14 cellular contexts compared by ENCODE assay signal in genomic region chr3:115660646-115661442, GRCh38. TPM values are rescaled to one million over a fixed set of nuclear protein-coding genes. Genes with fewer than 3 reads are reported as not detected.
DNase-seq lines count a peak whose midpoint lies in the region; ATAC-seq and TF ChIP-seq lines count a peak whose summit lies in the region.
"Had no signal": no experiment of that assay in that cellular context is flagged by ENCODE, and none has a peak within 500 bp of the region (broad histone marks: within the 10 kb centered on the region; RNA-seq: fewer than 3 reads in every experiment).

No MANE protein-coding gene starts in this region.

- no peak overlapping the region for H3K4me3 Mint-ChIP-seq in GM23338
- H3K4me3 Mint-ChIP-seq in T-helper 17 cell: no peak overlapping the region

- H4K20me1 ChIP-seq in GM23338 (replicated peaks; ENCODE audit: insufficient read depth): no peaks in the 10 kb centered on the region

- H3K36me3 Mint-ChIP-seq in GM23338 (ENCODE audit: low read depth): no peaks in the 10 kb centered on the region
- H3K36me3 Mint-ChIP-seq in T-helper 17 cell (ENCODE audit: low read depth): no peaks in the 10 kb centered on the region

- H3K9ac ChIP-seq in iPS-20b (ENCODE audit: low read depth, low read length): 0 out of 2 replicates have a peak overlapping the region, but pooled peaks have one; percentile 79
- H3K9ac ChIP-seq in subcutaneous abdominal adipose tissue (ENCODE audit: low read length in 5 of 5): no peak overlapping the region

- no peaks in the 10 kb centered on the region for H3K27me3 ChIP-seq in GM23338 (ENCODE audit: insufficient read depth)
- no peaks in the 10 kb centered on the region for H3K27me3 ChIP-seq in iPS-20b (ENCODE audit: insufficient read depth, low read length)
- no peaks in the 10 kb centered on the region for H3K27me3 ChIP-seq in subcutaneous abdominal adipose tissue (ENCODE audit: control insufficient read depth in 5 of 5, insufficient read depth in 4 of 5, low read length in 5 of 5)
- H3K27me3 ChIP-seq: suprapubic skin had no signal

- peaks cover 7% of the 10 kb centered on the region; the same call in 1 of the 2 replicates for H3F3A ChIP-seq in GM23338 (replicated peaks; ENCODE audit: low read depth)

- H3K79me2 ChIP-seq in GM23338 (replicated peaks; ENCODE audit: insufficient read depth): peaks cover 6% of the 10 kb centered on the region

- H3K4me2 ChIP-seq in GM23338: 0 out of 2 replicates have a peak overlapping the region, but pooled peaks have one; percentile 89

- H3K4me1 Mint-ChIP-seq in GM23338: peaks cover 36% of the 10 kb centered on the region
- peaks cover 28% of the 10 kb centered on the region for H3K4me1 Mint-ChIP-seq in T-helper 17 cell

- no peaks in the 10 kb centered on the region; the same call in 2 of the 3 replicates for H3K9me3 Mint-ChIP-seq in GM23338

- H3K36me3 ChIP-seq in GM23338 (ENCODE audit: insufficient read depth) (no peaks in the 10 kb centered on the region), iPS-20b (ENCODE audit: insufficient read depth, low read depth, low read length) (no peaks in the 10 kb centered on the region), subcutaneous abdominal adipose tissue (ENCODE audit: control insufficient read depth in 5 of 5, insufficient read depth in 5 of 5, low read length in 5 of 5) (no peaks in the 10 kb centered on the region)
- H3K36me3 ChIP-seq: suprapubic skin had no signal

- H3K4me1 ChIP-seq in GM23338 (ENCODE audit: insufficient read depth) (peaks cover 27% of the 10 kb centered on the region), iPS-20b (ENCODE audit: insufficient read depth, low read length) (peaks cover 16% of the 10 kb centered on the region), subcutaneous abdominal adipose tissue (ENCODE audit: control insufficient read depth in 5 of 5, insufficient read depth in 5 of 5, low read length in 5 of 5) (peaks cover 7 to 33% (median 25%) of the 10 kb centered on the region in 5 donors)
- H3K4me1 ChIP-seq: Caco-2 had no signal

- H2AFZ ChIP-seq in GM23338: no peak overlapping the region

- H3K27me3 Mint-ChIP-seq in GM23338 (ENCODE audit: insufficient read depth, low read depth, poor library complexity): peaks cover 8% of the 10 kb centered on the region
- no peaks in the 10 kb centered on the region for H3K27me3 Mint-ChIP-seq in T-helper 17 cell

- H3K27ac Mint-ChIP-seq in GM23338 (no peak overlapping the region), T-helper 17 cell (peak overlapping the region; percentile 19)

- H3K9me2 ChIP-seq in GM23338 (ENCODE audit: insufficient read depth): no peaks in the 10 kb centered on the region

- no peak for TF ChIP-seq CTCF in GM23338 (conservative IDR thresholded peaks at IDR 0.05; ENCODE audit: low read depth in 2 of 2)

- no peaks in the 10 kb centered on the region for H3K9me3 ChIP-seq in T-helper 17 cell (ENCODE audit: control insufficient read depth, low read length, poor library complexity, severe bottlenecking)
- H3K9me3 ChIP-seq in iPS-20b (ENCODE audit: insufficient read depth, low read depth, low read length): no peaks in the 10 kb centered on the region
- H3K9me3 ChIP-seq in subcutaneous abdominal adipose tissue (ENCODE audit: control insufficient read depth in 5 of 5, low read length in 5 of 5): no peaks in the 10 kb centered on the region
- H3K9me3 ChIP-seq: Caco-2, suprapubic skin had no signal

- H3K4me3 ChIP-seq in GM23338 (no peak overlapping the region), iPS-20b (ENCODE audit: low read length) (no peak overlapping the region), subcutaneous abdominal adipose tissue (ENCODE audit: low read depth in 1 of 5, low read length in 5 of 5) (no peak overlapping the region)
- H3K4me3 ChIP-seq: skin epidermis, suprapubic skin had no signal

- ATAC-seq in GM23338 (no peak), T-helper 17 cell (no peak), GM21367 (IDR thresholded peaks at IDR 0.05; ENCODE audit: unreplicated experiment) (no peak)

- DNase-seq in GM23338 (ENCODE audit: low spot score): no peak
- no peak for DNase-seq in T-helper 17 cell
- DNase-seq in germinal center (ENCODE audit: low spot score): no peak
- DNase-seq in GOT3 (lab: John Stamatoyannopoulos, UW): no peak
- DNase-seq: activated CD8-positive, alpha-beta memory T cell treated with anti-CD3 and anti-CD28 coated beads for 24 hours; Caco-2; MM.1S; NCI-H510A treated with DMSO at 0.1 percent for 48 hours had no signal

- H3K27ac ChIP-seq in GM23338 (ENCODE audit: low read depth): no peak overlapping the region
- no peak overlapping the region for H3K27ac ChIP-seq in iPS-20b (ENCODE audit: low read length)
- H3K27ac ChIP-seq in subcutaneous abdominal adipose tissue (ENCODE audit: low read depth, low read length): peak overlapping the region; percentile 55

TF ChIP-seq in GM23338, 12 proteins besides CTCF, POLR2A, EP300 and RAD21 (continues in another document):
- TF ChIP-seq REST (IDR thresholded peaks at IDR 0.05; ENCODE audit: unreplicated experiment) (no peak), NANOG (IDR thresholded peaks at IDR 0.05; ENCODE audit: borderline replicate concordance) (no peak), STAT1 (IDR thresholded peaks at IDR 0.05; ENCODE audit: unreplicated experiment) (no peak), JUNB (IDR thresholded peaks at IDR 0.05; ENCODE audit: unreplicated experiment) (no peak), POLR2AphosphoS5 (IDR thresholded peaks at IDR 0.05; ENCODE audit: low read depth) (no peak)

RNA-seq across cellular contexts. Expression of gene GAP43, which starts 37.5 kb away (rescaled TPM):
- total RNA-seq in GM23338 (2014; rRNA removed; shearing (Covaris generic)): 16.1 and 22.7 TPM in 2 replicates
- polyA plus RNA-seq in GM23338 (2016; fragmentation: Nextera tagmentation; extraction: Ambion mirVana): 46.9 and 48.1 TPM in 2 replicates
- not detected for total RNA-seq in T-helper 17 cell
- total RNA-seq: Caco-2, mononuclear cell, suprapubic skin had no signal

Comparison
In these comparisons a context has a peak if more than half of its experiments do, and no peak if none do; other contexts are left out.
1. RNA of gene GAP43, which starts 37.5 kb away (total RNA-seq): 16.1 to 22.7 TPM in GM23338; not detected in T-helper 17 cell; every median in the first group is over 10 times any median in the second.